22 cellular contexts compared by ENCODE assay signal in the genomic region with DNA sequence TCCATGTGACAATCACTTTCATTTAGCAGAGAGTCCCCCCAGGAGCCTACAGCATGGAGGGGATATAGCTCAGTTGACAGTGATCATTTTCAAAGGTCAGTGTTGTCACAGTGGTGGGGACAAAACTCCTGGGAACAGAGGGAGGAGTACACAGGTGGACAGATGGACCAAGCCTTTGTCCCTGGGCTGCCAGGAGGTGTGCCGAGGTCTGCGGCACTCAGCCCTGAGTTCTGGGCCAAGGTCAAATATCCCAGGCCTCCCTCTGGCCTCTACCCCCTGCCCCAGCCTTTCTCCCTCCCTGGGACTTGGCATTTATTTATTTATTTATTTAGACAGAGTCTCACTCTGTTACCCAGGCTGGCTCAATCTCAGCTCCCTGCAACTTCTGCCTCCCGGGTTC. TPM values are rescaled to one million over a fixed set of nuclear protein-coding genes. Genes with fewer than 3 reads are reported as not detected.
A peak's percentile ranks its signal among the peaks of the same experiment; 100 is the strongest.
DNase-seq lines count a peak whose midpoint lies in the region; ATAC-seq, FAIRE-seq and TF ChIP-seq lines count a peak whose summit lies in the region.
"Had no signal": no experiment of that assay in that cellular context is flagged by ENCODE, and none has a peak within 500 bp of the region (broad histone marks: within the 10 kb centered on the region; RNA-seq: fewer than 3 reads in every experiment).

No MANE protein-coding gene starts in this region.

- 98 to 100% methylated on average over 1 to 3 of the region's 3 CpGs for WGBS in endodermal cell (ENCODE audit: insufficient coverage in 1 of 2, insufficient read length in 1 of 2), 2 experiments

- no peak overlapping the region for H3K4me3 ChIP-seq in endodermal cell (ENCODE audit: low read length)
- H3K4me3 ChIP-seq: BLaER1 treated with 17β-estradiol and CSF1 and Interleukin-3, amounts not matched to agents 10 nM and 100 nM; HAP-1 had no signal

- H3K4me3 Mint-ChIP-seq in endodermal cell, result no peak overlapping the region
- H3K4me3 Mint-ChIP-seq: B cell; CD14-positive monocyte; CD4-positive, alpha-beta T cell; CD8-positive, alpha-beta memory T cell; HFFc6 had no signal

- intact Hi-C loops in posterior vena cava (cut with DNase I), result no loop called here

- H3K27me3 Mint-ChIP-seq in endodermal cell (ENCODE audit: insufficient read depth), result no peaks in the 10 kb centered on the region
- H3K27me3 Mint-ChIP-seq: CD4-positive, alpha-beta T cell had no signal

- H3K9me3 ChIP-seq in endodermal cell (ENCODE audit: control insufficient read depth, low read length), result peaks cover 4% of the 10 kb centered on the region
- H3K9me3 ChIP-seq: HAP-1 had no signal

- no peaks in the 10 kb centered on the region for H3K36me3 ChIP-seq in endodermal cell (ENCODE audit: control insufficient read depth, insufficient read depth, low read length)
- H3K36me3 ChIP-seq: BLaER1 treated with 17β-estradiol and CSF1 and Interleukin-3, amounts not matched to agents 10 nM and 100 nM; HAP-1 had no signal

- no peak for FAIRE-seq in D721Med (lab: Jason Lieb, UNC)
- FAIRE-seq: A204.1, GM12892, GM19239, H54 had no signal

- H3K36me3 Mint-ChIP-seq in endodermal cell (ENCODE audit: low read depth), result no peaks in the 10 kb centered on the region
- H3K36me3 Mint-ChIP-seq: CD14-positive monocyte had no signal

- H3K27ac ChIP-seq in endodermal cell (ENCODE audit: low read depth, low read length), result peak overlapping the region; percentile 75
- H3K27ac ChIP-seq: 22Rv1; BLaER1 treated with 17β-estradiol and CSF1 and Interleukin-3, amounts not matched to agents 10 nM and 100 nM had no signal

- no peak for ATAC-seq in GM19467 (IDR thresholded peaks at IDR 0.05; ENCODE audit: unreplicated experiment)

- H3K27me3 ChIP-seq in endodermal cell (ENCODE audit: control insufficient read depth, insufficient read depth, low read length, poor library complexity, severe bottlenecking), result no peaks in the 10 kb centered on the region
- H3K27me3 ChIP-seq: BLaER1 treated with 17β-estradiol and CSF1 and Interleukin-3, amounts not matched to agents 10 nM and 100 nM had no signal

- H3K9me3 Mint-ChIP-seq in endodermal cell, result peaks cover 7% of the 10 kb centered on the region
- H3K9me3 Mint-ChIP-seq: CD4-positive, alpha-beta T cell; CD8-positive, alpha-beta memory T cell; HFFc6 had no signal

- H3K27ac Mint-ChIP-seq in endodermal cell, result no peak overlapping the region
- H3K27ac Mint-ChIP-seq: B cell; CD14-positive monocyte; CD4-positive, alpha-beta T cell; HFFc6 had no signal

- no peak overlapping the region for H3K9ac ChIP-seq in endodermal cell (ENCODE audit: extremely low read depth, low read length, poor library complexity, severe bottlenecking)
- H3K9ac ChIP-seq: BLaER1 treated with 17β-estradiol and CSF1 and Interleukin-3, amounts not matched to agents 10 nM and 100 nM had no signal

- peak; percentile 10 for DNase-seq in activated effector memory CD4-positive, alpha-beta T cell treated with anti-CD3 and anti-CD28 coated beads, Interleukin-2, amount 50 U/mL, for 16 hours
- no peak for DNase-seq in activated effector memory CD4-positive, alpha-beta T cell treated with Interleukin-2 at 50 U/mL for 16 hours
- no peak for DNase-seq in endodermal cell
- DNase-seq in posterior vena cava (ENCODE audit: low spot score), result peak; percentile 24
- no peak for DNase-seq in D721Med (ENCODE audit: insufficient read length, low spot score)
- DNase-seq: CD8-positive, alpha-beta memory T cell; DMS53; DMS79 treated with DMSO at 0.1 percent for 48 hours; GF-D8; GOT3; HFFc6 had no signal

- H3K4me1 Mint-ChIP-seq in endodermal cell, result peaks cover 7% of the 10 kb centered on the region
- H3K4me1 Mint-ChIP-seq: B cell; CD8-positive, alpha-beta memory T cell had no signal

- TF ChIP-seq CTCF in endodermal cell (conservative IDR thresholded peaks at IDR 0.05), result no peak
- no peak for TF ChIP-seq CTCF in D721Med (IDR thresholded peaks at IDR 0.05; ENCODE audit: insufficient read depth, missing control alignments)

- no peaks in the 10 kb centered on the region for H3K4me1 ChIP-seq in endodermal cell (ENCODE audit: control insufficient read depth, insufficient read depth, low read length)

RNA-seq across cellular contexts. Expression of gene CALM1, which starts 24.8 kb away (rescaled TPM):
- total RNA-seq in endodermal cell, result 100 to 1,000 TPM; 423 to 503 TPM
- 367 TPM for polyA plus RNA-seq in endodermal cell (2013, experiment 1 of 2)
- polyA plus RNA-seq in endodermal cell (2013, experiment 2 of 2), result 378 TPM
- total RNA-seq in posterior vena cava, result 100 to 1,000 TPM; 662 to 764 TPM

Comparison
In these comparisons a context has a peak if more than half of its experiments do, and no peak if none do; other contexts are left out.
1. DNase-seq: peak in activated effector memory CD4-positive, alpha-beta T cell treated with anti-CD3 and anti-CD28 coated beads, Interleukin-2, amount 50 U/mL, for 16 hours (single experiment) and posterior vena cava (single experiment); none in activated effector memory CD4-positive, alpha-beta T cell treated with Interleukin-2 at 50 U/mL for 16 hours (single experiment), endodermal cell (single experiment) and D721Med (single experiment).